ENCODE assay signal across 12 cellular contexts in the genomic region with DNA sequence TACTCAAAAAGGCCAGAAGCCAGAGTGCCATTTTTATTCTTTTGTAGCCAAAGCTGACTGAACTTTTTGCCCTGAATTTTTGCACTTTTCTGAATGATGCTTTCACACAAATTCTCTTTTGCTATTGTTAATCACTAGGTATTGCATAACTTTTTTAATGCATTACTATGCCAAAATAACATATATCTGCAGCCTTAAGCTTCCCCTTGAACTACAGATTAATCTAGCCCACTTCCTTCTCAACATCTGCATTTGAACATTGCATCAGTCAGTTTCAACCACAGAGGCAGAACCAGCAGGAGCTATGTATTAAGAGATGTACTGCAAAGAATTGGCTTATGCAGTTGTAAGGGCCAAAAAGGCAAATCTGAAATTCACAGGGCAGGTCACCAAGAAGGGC.
DNase-seq lines count a peak whose midpoint lies in the region; ATAC-seq and TF ChIP-seq lines count a peak whose summit lies in the region.
"Had no signal": no experiment of that assay in that cellular context is flagged by ENCODE, and none has a peak within 500 bp of the region (broad histone marks: within the 10 kb centered on the region; RNA-seq: fewer than 3 reads in every experiment).

No MANE protein-coding gene starts in this region.

- H3K36me3 Mint-ChIP-seq in activated T-cell treated with anti-CD3 and anti-CD28 coated beads, Interleukin-2, amount 50 U/mL, for 4 hours (ENCODE audit: insufficient read depth), result no peaks in the 10 kb centered on the region

- no peak for TF ChIP-seq POLR2A in breast epithelium (IDR thresholded peaks at IDR 0.05)

- H3K4me1 ChIP-seq in PC-9 (replicated peaks; ENCODE audit: insufficient read depth) (peaks cover 6% of the 10 kb centered on the region; the same call in 1 of the 2 replicates), breast epithelium (no peaks in the 10 kb centered on the region)
- H3K4me1 ChIP-seq: upper lobe of left lung had no signal

- H3K36me3 ChIP-seq in PC-9 (ENCODE audit: low read depth), result no peaks in the 10 kb centered on the region
- no peaks in the 10 kb centered on the region for H3K36me3 ChIP-seq in breast epithelium
- H3K36me3 ChIP-seq: upper lobe of left lung had no signal

- no peak overlapping the region for H3K4me3 ChIP-seq in PC-9
- H3K4me3 ChIP-seq in breast epithelium, result no peak overlapping the region
- H3K4me3 ChIP-seq: upper lobe of left lung had no signal

- H3K4me2 ChIP-seq in PC-9, result peak overlapping the region; percentile 20; the same call in 1 of the 2 replicates

- no peaks in the 10 kb centered on the region for H3K9me3 Mint-ChIP-seq in activated T-cell treated with anti-CD3 and anti-CD28 coated beads, Interleukin-2, amount 50 U/mL, for 4 hours

- no peaks in the 10 kb centered on the region for H3K79me2 ChIP-seq in PC-9 (ENCODE audit: low read depth)

- POLR2A ChIA-PET in PC-9 (lab: Charles Lee; ENCODE audit: unreplicated experiment), result no interaction called here

- H3K9me2 ChIP-seq in PC-9 (ENCODE audit: insufficient read depth), result no peaks in the 10 kb centered on the region

- CTCF ChIA-PET in PC-9 (lab: Charles Lee), result no interaction called here

- DNase-seq in CMK (ENCODE audit: low read depth) (peak; percentile 21), PC-9 (no peak), breast epithelium (ENCODE audit: low spot score in 2 of 2) (no peak), NCI-H187 (lab: John Stamatoyannopoulos, UW) (no peak), posterior vena cava (ENCODE audit: low spot score) (no peak)
- no peak for DNase-seq in activated T-cell treated with anti-CD3 and anti-CD28 coated beads, Interleukin-2, amount 50 U/mL, for 4 hours
- DNase-seq: activated naive CD4-positive, alpha-beta T cell; SHP77; upper lobe of left lung had no signal

- no peaks in the 10 kb centered on the region for H3F3A ChIP-seq in PC-9 (ENCODE audit: insufficient read depth, low read depth)

- no peak overlapping the region for H3K4me3 Mint-ChIP-seq in activated T-cell treated with anti-CD3 and anti-CD28 coated beads, Interleukin-2, amount 50 U/mL, for 4 hours
- H3K4me3 Mint-ChIP-seq: dendritic cell treated with granulocyte-macrophage colony-stimulating factor and Interleukin-4, amounts not matched to agents 40 ng/mL and 50 ng/mL, for 4 days had no signal

- H3K27me3 ChIP-seq in PC-9 (ENCODE audit: insufficient read depth, low read depth) (no peaks in the 10 kb centered on the region), breast epithelium (no peaks in the 10 kb centered on the region)
- H3K27me3 ChIP-seq: upper lobe of left lung had no signal

- ATAC-seq in GM21423 (IDR thresholded peaks at IDR 0.05; ENCODE audit: unreplicated experiment) (peak; percentile 64), HG03432 (IDR thresholded peaks at IDR 0.05; ENCODE audit: unreplicated experiment) (peak; percentile 63)
- ATAC-seq in activated T-cell treated with anti-CD3 and anti-CD28 coated beads, Interleukin-2, amount 50 U/mL, for 4 hours, result no peak

- TF ChIP-seq CTCF in PC-9 (conservative IDR thresholded peaks at IDR 0.05) (no peak), breast epithelium (IDR thresholded peaks at IDR 0.05) (no peak)

- no peaks in the 10 kb centered on the region for H4K20me1 ChIP-seq in PC-9 (ENCODE audit: insufficient read depth)

- H3K27me3 Mint-ChIP-seq in activated T-cell treated with anti-CD3 and anti-CD28 coated beads, Interleukin-2, amount 50 U/mL, for 4 hours (ENCODE audit: low read depth), result no peaks in the 10 kb centered on the region
- H3K27me3 Mint-ChIP-seq: dendritic cell treated with granulocyte-macrophage colony-stimulating factor and Interleukin-4, amounts not matched to agents 40 ng/mL and 50 ng/mL, for 4 days had no signal

- H3K4me1 Mint-ChIP-seq in activated T-cell treated with anti-CD3 and anti-CD28 coated beads, Interleukin-2, amount 50 U/mL, for 4 hours (ENCODE audit: low read depth), result no peaks in the 10 kb centered on the region

- intact Hi-C loops in PC-9 (cut with micrococcal nuclease; ENCODE audit: unreplicated experiment), result loop anchor here (2.0 to 5.0 kb wide), 3 partner anchors 43 to 244 kb away; no protein-coding TSS in a partner anchor
- intact Hi-C loops in breast epithelium (cut with DNase I; ENCODE audit: low total_unique reads), result no loop called here
- intact Hi-C loops in posterior vena cava (cut with DNase I), result no loop called here

- H3K27ac ChIP-seq in PC-9, result peak overlapping the region; percentile 74
- no peak overlapping the region for H3K27ac ChIP-seq in breast epithelium
- H3K27ac ChIP-seq: upper lobe of left lung had no signal

- no peaks in the 10 kb centered on the region for H3K9me3 ChIP-seq in PC-9 (ENCODE audit: insufficient read depth, low read depth)
- H3K9me3 ChIP-seq in breast epithelium, result no peaks in the 10 kb centered on the region
- H3K9me3 ChIP-seq: upper lobe of left lung had no signal

- BruUV-seq in PC-9 (replicated peaks; lab: Mats Ljungman, UMichigan), result no TSS peak

- H2AFZ ChIP-seq in PC-9, result no peak overlapping the region

Comparison
In these comparisons a context has a peak if more than half of its experiments do, and no peak if none do; other contexts are left out.
1. ATAC-seq: peak in GM21423 (single experiment) and HG03432 (single experiment); none in activated T-cell treated with anti-CD3 and anti-CD28 coated beads, Interleukin-2, amount 50 U/mL, for 4 hours (0 of 2).